9 cellular contexts compared by ENCODE assay signal in genomic region chr11:128848815-128849455, GRCh38. TPM values are rescaled to one million over a fixed set of nuclear protein-coding genes. Genes with fewer than 3 reads are reported as not detected.
DNase-seq lines count a peak whose midpoint lies in the region; ATAC-seq and TF ChIP-seq lines count a peak whose summit lies in the region.
"Had no signal": no experiment of that assay in that cellular context is flagged by ENCODE, and none has a peak within 500 bp of the region (broad histone marks: within the 10 kb centered on the region; RNA-seq: fewer than 3 reads in every experiment).

No MANE protein-coding gene starts in this region.

- H3K4me1 ChIP-seq in CD8-positive, alpha-beta T cell (ENCODE audit: insufficient read depth, low read length): peaks cover 14% of the 10 kb centered on the region

- H3K36me3 ChIP-seq in CD8-positive, alpha-beta T cell (ENCODE audit: insufficient read depth, low read length): no peaks in the 10 kb centered on the region

- H3K9me3 Mint-ChIP-seq in CD8-positive, alpha-beta T cell: no peaks in the 10 kb centered on the region
- H3K9me3 Mint-ChIP-seq in activated naive CD8-positive, alpha-beta T cell treated with anti-CD3 and anti-CD28 coated beads, Interleukin-2, amount 10 ng/mL, durations not matched to agents 7 days and 5 days: no peaks in the 10 kb centered on the region
- H3K9me3 Mint-ChIP-seq in immature natural killer cell: no peaks in the 10 kb centered on the region

- H3K27me3 ChIP-seq in CD8-positive, alpha-beta T cell (ENCODE audit: insufficient read depth, low read length): no peaks in the 10 kb centered on the region

- intact Hi-C loops in CD8-positive, alpha-beta T cell (cut with DNase I, micrococcal nuclease): no loop called here

- H3K27ac Mint-ChIP-seq in CD8-positive, alpha-beta T cell: no peak overlapping the region
- H3K27ac Mint-ChIP-seq in activated naive CD8-positive, alpha-beta T cell treated with anti-CD3 and anti-CD28 coated beads, Interleukin-2, amount 10 ng/mL, durations not matched to agents 7 days and 5 days: no peak overlapping the region
- peak overlapping the region in 1 of 6 donors; percentile 62 for H3K27ac Mint-ChIP-seq in immature natural killer cell

- H3K4me3 ChIP-seq in CD8-positive, alpha-beta T cell (ENCODE audit: low read depth, low read length): no peak overlapping the region
- H3K4me3 ChIP-seq: skin epidermis had no signal

- peak; percentile 42 to 80 (median 59) for DNase-seq in CD8-positive, alpha-beta T cell
- DNase-seq in SW480 (ENCODE audit: low spot score): peak; percentile 42
- DNase-seq in activated naive CD8-positive, alpha-beta T cell treated with anti-CD3 and anti-CD28 coated beads, Interleukin-2, amount 10 ng/mL, durations not matched to agents 7 days and 5 days: peak; percentile 76
- peak; percentile 49 to 59 (median 54) for DNase-seq in immature natural killer cell
- peak; percentile 63 for DNase-seq in stimulated activated CD8-positive, alpha-beta memory T cell treated with anti-CD3 and anti-CD28 coated beads, Interleukin-15, amount 100 ng/mL, for 24 hours (ENCODE audit: low read depth)
- DNase-seq in NCI-H2029 (lab: John Stamatoyannopoulos, UW): no peak

- H3K9me3 ChIP-seq in CD8-positive, alpha-beta T cell (ENCODE audit: low read length): no peaks in the 10 kb centered on the region

- no peaks in the 10 kb centered on the region for H3K36me3 Mint-ChIP-seq in CD8-positive, alpha-beta T cell
- H3K36me3 Mint-ChIP-seq in activated naive CD8-positive, alpha-beta T cell treated with anti-CD3 and anti-CD28 coated beads, Interleukin-2, amount 10 ng/mL, durations not matched to agents 7 days and 5 days: no peaks in the 10 kb centered on the region
- peaks cover 0 to 9% (median 0%) of the 10 kb centered on the region in 3 donors for H3K36me3 Mint-ChIP-seq in immature natural killer cell

- peak; percentile 73 for TF ChIP-seq CTCF in CD8-positive, alpha-beta T cell (IDR thresholded peaks at IDR 0.05)

- H3K4me1 Mint-ChIP-seq in CD8-positive, alpha-beta T cell (ENCODE audit: low read depth): peaks cover 28% of the 10 kb centered on the region
- H3K4me1 Mint-ChIP-seq in activated naive CD8-positive, alpha-beta T cell treated with anti-CD3 and anti-CD28 coated beads, Interleukin-2, amount 10 ng/mL, durations not matched to agents 7 days and 5 days: peaks cover 15% of the 10 kb centered on the region
- peaks cover 17 to 32% of the 10 kb centered on the region in 2 donors for H3K4me1 Mint-ChIP-seq in immature natural killer cell

- no peak overlapping the region for H3K4me3 Mint-ChIP-seq in CD8-positive, alpha-beta T cell
- no peak overlapping the region for H3K4me3 Mint-ChIP-seq in activated naive CD8-positive, alpha-beta T cell treated with anti-CD3 and anti-CD28 coated beads, Interleukin-2, amount 10 ng/mL, durations not matched to agents 7 days and 5 days
- H3K4me3 Mint-ChIP-seq in immature natural killer cell: peak overlapping the region in 1 of 5 donors; percentile 19

- POLR2A ChIA-PET in CD8-positive, alpha-beta T cell (lab: Charles Lee): no interaction called here
- POLR2A ChIA-PET in activated naive CD8-positive, alpha-beta T cell treated with anti-CD3 and anti-CD28 coated beads, Interleukin-2, amount 10 ng/mL, durations not matched to agents 7 days and 5 days (lab: Charles Lee): no interaction called here

- no peak overlapping the region for H3K27ac ChIP-seq in CD8-positive, alpha-beta T cell (ENCODE audit: low read depth, low read length)
- H3K27ac ChIP-seq: skin epidermis had no signal

- ATAC-seq in CD8-positive, alpha-beta T cell: peak; percentile 70
- ATAC-seq in GM19438 (IDR thresholded peaks at IDR 0.05; ENCODE audit: low read depth, unreplicated experiment) (peak; percentile 97), HG03457 (IDR thresholded peaks at IDR 0.05; ENCODE audit: unreplicated experiment) (peak; percentile 86)
- ATAC-seq in activated naive CD8-positive, alpha-beta T cell treated with anti-CD3 and anti-CD28 coated beads, Interleukin-2, amount 10 ng/mL, durations not matched to agents 7 days and 5 days (ENCODE audit: low read depth): peak; percentile 72

- H3K27me3 Mint-ChIP-seq in CD8-positive, alpha-beta T cell (ENCODE audit: low read depth): no peaks in the 10 kb centered on the region
- no peaks in the 10 kb centered on the region for H3K27me3 Mint-ChIP-seq in activated naive CD8-positive, alpha-beta T cell treated with anti-CD3 and anti-CD28 coated beads, Interleukin-2, amount 10 ng/mL, durations not matched to agents 7 days and 5 days
- peaks cover 0 to 3% (median 0%) of the 10 kb centered on the region in 3 donors for H3K27me3 Mint-ChIP-seq in immature natural killer cell (ENCODE audit: low read depth in 3 of 3)

- CTCF ChIA-PET in CD8-positive, alpha-beta T cell (lab: Charles Lee): interaction anchor here (0.7 to 10.2 kb wide), 14 partner anchors 10 to 817 kb away, joined by 3 to 89 read pairs (median 3); no protein-coding TSS in a partner anchor

RNA-seq across cellular contexts. Expression of gene KCNJ1, which starts 18.2 kb away (rescaled TPM):
- not detected for total RNA-seq in CD8-positive, alpha-beta T cell
- under 1 TPM in 1 of 2 experiments, not detected in 1; 0.14 TPM for total RNA-seq in activated naive CD8-positive, alpha-beta T cell treated with anti-CD3 and anti-CD28 coated beads, Interleukin-2, amount 10 ng/mL, durations not matched to agents 7 days and 5 days
- not detected for polyA plus RNA-seq in immature natural killer cell

RNA-seq across cellular contexts. Expression of gene KCNJ5, which starts 42.2 kb away (rescaled TPM):
- not detected for total RNA-seq in CD8-positive, alpha-beta T cell
- total RNA-seq in activated naive CD8-positive, alpha-beta T cell treated with anti-CD3 and anti-CD28 coated beads, Interleukin-2, amount 10 ng/mL, durations not matched to agents 7 days and 5 days: under 1 TPM; 0.17 to 0.20 TPM
- polyA plus RNA-seq in immature natural killer cell: not detected
